11 cellular contexts compared by ENCODE assay signal in the genomic region with DNA sequence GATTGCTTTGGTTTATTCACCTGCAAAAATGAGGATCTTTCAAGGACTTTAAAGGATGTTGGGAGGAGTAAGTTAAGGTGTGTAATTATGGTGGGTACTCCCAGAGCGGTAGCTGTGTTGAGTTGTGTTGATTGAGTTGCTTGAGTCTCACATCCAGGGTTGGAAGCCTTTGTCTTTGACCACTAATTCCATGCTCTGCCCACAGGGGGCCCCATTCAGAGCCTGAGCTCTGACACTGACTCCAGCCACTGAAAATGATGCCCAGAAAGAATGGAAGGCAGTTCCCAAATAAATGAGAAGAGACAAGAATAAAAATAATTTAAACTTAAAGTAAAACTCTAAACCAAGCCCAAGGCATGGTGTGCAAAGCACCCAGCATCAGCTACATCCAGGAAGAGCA.
A peak's percentile ranks its signal among the peaks of the same experiment; 100 is the strongest.
DNase-seq lines count a peak whose midpoint lies in the region; ATAC-seq, FAIRE-seq and TF ChIP-seq lines count a peak whose summit lies in the region.
"Had no signal": no experiment of that assay in that cellular context is flagged by ENCODE, and none has a peak within 500 bp of the region (broad histone marks: within the 10 kb centered on the region; RNA-seq: fewer than 3 reads in every experiment).

No MANE protein-coding gene starts in this region.

- H3K36me3 Mint-ChIP-seq in activated T-cell treated with anti-CD3 and anti-CD28 coated beads, Interleukin-2, amount 50 U/mL, for 72 hours (ENCODE audit: insufficient read depth in 2 of 2) = no peaks in the 10 kb centered on the region

- H3K9me3 ChIP-seq in A549 (no peaks in the 10 kb centered on the region), PC-3 (ENCODE audit: low read length) (no peaks in the 10 kb centered on the region)
- H3K9me3 ChIP-seq: SJCRH30 had no signal

- no peaks in the 10 kb centered on the region for H3K79me2 ChIP-seq in PC-3 (ENCODE audit: low read length)

- CTCF ChIA-PET in A549 (lab: Yijun Ruan, JAX) (interaction anchor here (0.9 to 3.2 kb wide), 9 partner anchors 9 to 317 kb away, joined by 3 to 9 read pairs (median 6); no protein-coding TSS in a partner anchor), PC-3 (lab: Charles Lee) (no interaction called here)

- H3K4me3 ChIP-seq in A549 (no peak overlapping the region), PC-3 (ENCODE audit: low read length) (no peak overlapping the region)
- H3K4me3 ChIP-seq: SJCRH30 had no signal

- H3F3A ChIP-seq in PC-3 (ENCODE audit: low read length, unreplicated experiment) = no peaks in the 10 kb centered on the region

- 39% methylated on average over 1 of the region's 1 CpG for WGBS in A549 (ENCODE audit: missing lambda C conversion rate)

- H3K9ac ChIP-seq in PC-3 (ENCODE audit: low read length) = no peak overlapping the region

- no peaks in the 10 kb centered on the region for H3K27me3 ChIP-seq in PC-3 (ENCODE audit: low read length)
- no peaks in the 10 kb centered on the region for H3K27me3 ChIP-seq in foreskin keratinocyte
- H3K27me3 ChIP-seq: SJCRH30 had no signal

- H3K27ac ChIP-seq in A549 (no peak overlapping the region), PC-3 (ENCODE audit: low read length) (no peak overlapping the region), foreskin keratinocyte (no peak overlapping the region)
- H3K27ac ChIP-seq: SJCRH30 had no signal

- POLR2A ChIA-PET in A549 (lab: Yijun Ruan, JAX) = no interaction called here
- POLR2A ChIA-PET in PC-3 (lab: Charles Lee; ENCODE audit: unreplicated experiment) = no interaction called here

- intact Hi-C loops in PC-3 (cut with micrococcal nuclease) = no loop called here

- no peak overlapping the region for H3K4me3 Mint-ChIP-seq in activated T-cell treated with anti-CD3 and anti-CD28 coated beads, Interleukin-2, amount 50 U/mL, for 72 hours

- peaks cover 12% of the 10 kb centered on the region for H3K4me1 Mint-ChIP-seq in activated T-cell treated with anti-CD3 and anti-CD28 coated beads, Interleukin-2, amount 50 U/mL, for 72 hours (ENCODE audit: low read depth)

- no peak for TF ChIP-seq POLR2A in A549 (IDR thresholded peaks at IDR 0.05; ENCODE audit: low read length)

- H3K9me2 ChIP-seq in PC-3 (replicated peaks; ENCODE audit: low read length) = no peaks in the 10 kb centered on the region

- TF ChIP-seq CTCF in A549 (IDR thresholded peaks at IDR 0.05) (peak; percentile 38; the same call in 2 of the 3 replicates), PC-3 (conservative IDR thresholded peaks at IDR 0.05; ENCODE audit: low read depth, low read length) (peak; percentile 55), foreskin keratinocyte (conservative IDR thresholded peaks at IDR 0.05) (peak; percentile 57)

- TF ChIP-seq RAD21 in A549 (conservative IDR thresholded peaks at IDR 0.05 in 1 of 2, IDR thresholded peaks at IDR 0.05 in 1 of 2) = peak in 1 of 2 experiments; percentile 37; a peak in 2 of 5 replicates

- peaks cover 3 to 5% of the 10 kb centered on the region in 2 donors for H3K9me3 Mint-ChIP-seq in activated T-cell treated with anti-CD3 and anti-CD28 coated beads, Interleukin-2, amount 50 U/mL, for 72 hours

- no TSS peak for BruUV-seq in PC-3 (replicated peaks; lab: Mats Ljungman, UMichigan)

- FAIRE-seq in A549 (lab: Jason Lieb, UNC) = no peak

- H4K20me1 ChIP-seq in PC-3 (ENCODE audit: low read length) = no peaks in the 10 kb centered on the region

- H2AFZ ChIP-seq in PC-3 (ENCODE audit: low read length) = no peak overlapping the region

- DNase-seq in A549 (ENCODE audit: low read depth in 1 of 2, low spot score in 1 of 2) = peak in 1 of 2 experiments; percentile 37
- DNase-seq in GM03348 (ENCODE audit: low spot score) = peak; percentile 36
- peak; percentile 25 for DNase-seq in PC-3
- no peak for DNase-seq in foreskin keratinocyte
- no peak for DNase-seq in SW480 (ENCODE audit: low spot score)
- DNase-seq in SHP77 treated with DMSO at 0.1 percent for 48 hours (lab: John Stamatoyannopoulos, UW) = no peak
- no peak for DNase-seq in activated T-cell treated with anti-CD3 and anti-CD28 coated beads, Interleukin-2, amount 50 U/mL, for 72 hours
- DNase-seq: activated T-cell treated with anti-CD3 and anti-CD28 coated beads, Interleukin-2, amount 50 U/mL, for 48 hours; naive thymus-derived CD8-positive, alpha-beta T cell had no signal

- H3K36me3 ChIP-seq in PC-3 (ENCODE audit: low read depth, low read length) = no peaks in the 10 kb centered on the region
- H3K36me3 ChIP-seq: SJCRH30 had no signal

- no peak for TF ChIP-seq EP300 in A549 (IDR thresholded peaks at IDR 0.05)

- H3K4me1 ChIP-seq in A549 (peaks cover 15% of the 10 kb centered on the region; the same call in 2 of the 3 replicates), PC-3 (ENCODE audit: insufficient read depth, low read length) (peaks cover 21% of the 10 kb centered on the region), foreskin keratinocyte (peaks cover 15% of the 10 kb centered on the region)
- H3K4me1 ChIP-seq: SJCRH30 had no signal

- H3K27ac Mint-ChIP-seq in activated T-cell treated with anti-CD3 and anti-CD28 coated beads, Interleukin-2, amount 50 U/mL, for 72 hours = no peak overlapping the region

- ATAC-seq in A549 (peak in 1 of 2 experiments; percentile 72; a peak in 3 of 6 replicates), PC-3 (no peak), foreskin keratinocyte (peak; percentile 15), GM18861 (IDR thresholded peaks at IDR 0.05; ENCODE audit: unreplicated experiment) (no peak)
- ATAC-seq in activated T-cell treated with anti-CD3 and anti-CD28 coated beads, Interleukin-2, amount 50 U/mL, for 72 hours (replicated peaks in 1 of 2) = no peak
- ATAC-seq: naive thymus-derived CD8-positive, alpha-beta T cell had no signal

- no peaks in the 10 kb centered on the region for H3K27me3 Mint-ChIP-seq in activated T-cell treated with anti-CD3 and anti-CD28 coated beads, Interleukin-2, amount 50 U/mL, for 72 hours (ENCODE audit: low read depth)
- H3K27me3 Mint-ChIP-seq: naive thymus-derived CD8-positive, alpha-beta T cell had no signal

- H3K4me2 ChIP-seq in A549 (no peak overlapping the region), PC-3 (ENCODE audit: low read length) (no peak overlapping the region)

TF ChIP-seq in A549, 52 proteins besides CTCF, POLR2A, EP300 and RAD21:
- TF ChIP-seq, protein P1, sequence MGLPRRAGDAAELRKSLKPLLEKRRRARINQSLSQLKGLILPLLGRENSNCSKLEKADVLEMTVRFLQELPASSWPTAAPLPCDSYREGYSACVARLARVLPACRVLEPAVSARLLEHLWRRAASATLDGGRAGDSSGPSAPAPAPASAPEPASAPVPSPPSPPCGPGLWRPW (IDR thresholded peaks at IDR 0.05) = no peak
- TF ChIP-seq HDAC2 (IDR thresholded peaks at IDR 0.05) = no peak
- no peak for TF ChIP-seq JUNB (IDR thresholded peaks at IDR 0.05)
- TF ChIP-seq, protein P2, sequence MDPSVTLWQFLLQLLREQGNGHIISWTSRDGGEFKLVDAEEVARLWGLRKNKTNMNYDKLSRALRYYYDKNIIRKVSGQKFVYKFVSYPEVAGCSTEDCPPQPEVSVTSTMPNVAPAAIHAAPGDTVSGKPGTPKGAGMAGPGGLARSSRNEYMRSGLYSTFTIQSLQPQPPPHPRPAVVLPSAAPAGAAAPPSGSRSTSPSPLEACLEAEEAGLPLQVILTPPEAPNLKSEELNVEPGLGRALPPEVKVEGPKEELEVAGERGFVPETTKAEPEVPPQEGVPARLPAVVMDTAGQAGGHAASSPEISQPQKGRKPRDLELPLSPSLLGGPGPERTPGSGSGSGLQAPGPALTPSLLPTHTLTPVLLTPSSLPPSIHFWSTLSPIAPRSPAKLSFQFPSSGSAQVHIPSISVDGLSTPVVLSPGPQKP (IDR thresholded peaks at IDR 0.05; ENCODE audit: low read depth, low read length) = no peak
- TF ChIP-seq SMC3 (IDR thresholded peaks at IDR 0.05) = 0 out of 3 replicates have a peak, but pooled peaks have one; percentile 13

Comparison
In these comparisons a context has a peak if more than half of its experiments do, and no peak if none do; other contexts are left out.
1. DNase-seq: peak in GM03348 (single experiment) and PC-3 (single experiment); none in foreskin keratinocyte (0 of 2), SW480 (single experiment), SHP77 treated with DMSO at 0.1 percent for 48 hours (single experiment) and activated T-cell treated with anti-CD3 and anti-CD28 coated beads, Interleukin-2, amount 50 U/mL, for 72 hours (0 of 2).
2. Peak in every context shown above with its lines, with median percentiles within 50 percentile points of each other: CTCF ChIP-seq.